ENCODE assay signal across 18 cellular contexts in genomic region chr13:110276553-110276950, GRCh38. TPM values are rescaled to one million over a fixed set of nuclear protein-coding genes. Genes with fewer than 3 reads are reported as not detected.
DNase-seq lines count a peak whose midpoint lies in the region; ATAC-seq and TF ChIP-seq lines count a peak whose summit lies in the region.
"Had no signal": no experiment of that assay in that cellular context is flagged by ENCODE, and none has a peak within 500 bp of the region (broad histone marks: within the 10 kb centered on the region; RNA-seq: fewer than 3 reads in every experiment).

No MANE protein-coding gene starts in this region.

- H3K36me3 ChIP-seq in gastroesophageal sphincter (peaks cover 0 to 11% of the 10 kb centered on the region in 2 donors), smooth muscle cell (ENCODE audit: low read depth) (peaks cover under 1% of the 10 kb centered on the region), uterus (no peaks in the 10 kb centered on the region), ovary (no peaks in the 10 kb centered on the region)
- H3K36me3 ChIP-seq: MG63 had no signal

- no peak overlapping the region for H3K4me3 Mint-ChIP-seq in chondrocyte (ENCODE audit: unreplicated experiment)
- H3K4me3 Mint-ChIP-seq: CD14-positive monocyte had no signal

- no peak for TF ChIP-seq EP300 in gastroesophageal sphincter (IDR thresholded peaks at IDR 0.05)
- no peak for TF ChIP-seq EP300 in ovary (IDR thresholded peaks at IDR 0.05)

- H3K4me2 ChIP-seq in smooth muscle cell = no peak overlapping the region

- H3K27ac ChIP-seq in gastroesophageal sphincter = peak overlapping the region in 3 of 4 donors; percentile 40 to 67 (median 62)
- H3K27ac ChIP-seq in smooth muscle cell (ENCODE audit: low read depth) = peak overlapping the region; percentile 58
- peak overlapping the region; percentile 45 to 52 for H3K27ac ChIP-seq in uterus
- H3K27ac ChIP-seq in ovary = peak overlapping the region in 1 of 2 donors; percentile 52

- no peaks in the 10 kb centered on the region for H3K27me3 Mint-ChIP-seq in chondrocyte (ENCODE audit: low read depth)

- H3K9me3 Mint-ChIP-seq in chondrocyte (ENCODE audit: low read depth) = no peaks in the 10 kb centered on the region

- H3K4me1 ChIP-seq in gastroesophageal sphincter (peaks cover 0 to 94% (median 7%) of the 10 kb centered on the region in 3 donors), smooth muscle cell (ENCODE audit: low read depth) (no peaks in the 10 kb centered on the region), uterus (peaks cover 4 to 12% of the 10 kb centered on the region in 2 donors), ovary (ENCODE audit: insufficient read depth) (peaks cover 27% of the 10 kb centered on the region)

- H3K4me1 Mint-ChIP-seq in chondrocyte (ENCODE audit: low read depth) = peaks cover 94% of the 10 kb centered on the region
- H3K4me1 Mint-ChIP-seq: CD14-positive monocyte had no signal

- H3K27ac Mint-ChIP-seq in chondrocyte (ENCODE audit: unreplicated experiment) = peak overlapping the region; percentile 43
- H3K27ac Mint-ChIP-seq: CD14-positive monocyte had no signal

- H3K4me3 ChIP-seq in gastroesophageal sphincter (no peak overlapping the region), smooth muscle cell (no peak overlapping the region), uterus (no peak overlapping the region), ovary (no peak overlapping the region)
- H3K4me3 ChIP-seq: MG63 had no signal

- no peak overlapping the region for H2AFZ ChIP-seq in smooth muscle cell (ENCODE audit: low read depth)

- TF ChIP-seq CTCF in chondrocyte (IDR thresholded peaks at IDR 0.05) = no peak
- no peak for TF ChIP-seq CTCF in gastroesophageal sphincter (IDR thresholded peaks at IDR 0.05)
- no peak for TF ChIP-seq CTCF in smooth muscle cell (IDR thresholded peaks at IDR 0.05; ENCODE audit: borderline replicate concordance, insufficient read depth, poor library complexity, severe bottlenecking)
- TF ChIP-seq CTCF in uterus (IDR thresholded peaks at IDR 0.05) = no peak
- TF ChIP-seq CTCF in ovary (IDR thresholded peaks at IDR 0.05) = no peak

- no peak overlapping the region for H3K9ac ChIP-seq in smooth muscle cell (ENCODE audit: low read depth)

- H3K9me3 ChIP-seq in gastroesophageal sphincter (no peaks in the 10 kb centered on the region), smooth muscle cell (replicated peaks; ENCODE audit: low read depth) (no peaks in the 10 kb centered on the region), uterus (no peaks in the 10 kb centered on the region), ovary (no peaks in the 10 kb centered on the region)
- H3K9me3 ChIP-seq: MG63 had no signal

- H3K27me3 ChIP-seq in gastroesophageal sphincter (no peaks in the 10 kb centered on the region), smooth muscle cell (ENCODE audit: low read depth) (no peaks in the 10 kb centered on the region), uterus (no peaks in the 10 kb centered on the region), ovary (no peaks in the 10 kb centered on the region)
- H3K27me3 ChIP-seq: MG63 had no signal

- H3K36me3 Mint-ChIP-seq in chondrocyte (ENCODE audit: low read depth) = peaks cover 24% of the 10 kb centered on the region
- H3K36me3 Mint-ChIP-seq: CD14-positive monocyte had no signal

- WGBS in gastroesophageal sphincter (ENCODE audit: low coverage in 1 of 2), 2 donors = 63 to 78% methylated on average over 5 of the region's 5 CpGs
- 93% methylated on average over 5 of the region's 5 CpGs for WGBS in smooth muscle cell (ENCODE audit: low lambda C conversion rate)
- 34 to 57% (median 43%) methylated on average over 5 of the region's 5 CpGs for WGBS in ovary, 3 donors

- intact Hi-C loops in uterus (cut with DNase I; ENCODE audit: low total_unique reads) = no loop called here
- intact Hi-C loops in ovary (cut with DNase I) = no loop called here

- H4K20me1 ChIP-seq in smooth muscle cell (ENCODE audit: low read depth) = peaks cover 100% of the 10 kb centered on the region

- ATAC-seq in gastroesophageal sphincter = no peak

- H3F3A ChIP-seq in smooth muscle cell (ENCODE audit: low read depth) = peaks cover 78% of the 10 kb centered on the region

- TF ChIP-seq POLR2A in gastroesophageal sphincter (IDR thresholded peaks at IDR 0.05) = no peak
- TF ChIP-seq POLR2A in uterus (IDR thresholded peaks at IDR 0.05) = no peak
- TF ChIP-seq POLR2A in ovary (IDR thresholded peaks at IDR 0.05) = no peak

- peaks cover 100% of the 10 kb centered on the region for H3K79me2 ChIP-seq in smooth muscle cell (ENCODE audit: low read depth)

- DNase-seq in chondrocyte (ENCODE audit: low spot score) (no peak), smooth muscle cell (lab: John Stamatoyannopoulos, UW; ENCODE audit: unreplicated experiment) (no peak), uterus (no peak), NCI-H1417 (lab: John Stamatoyannopoulos, UW) (no peak), Ammon's horn (ENCODE audit: low spot score) (no peak), ovary (no peak)
- DNase-seq: ACHN; DND-41; Kasumi-1; MG63; NCI-H1048; NCI-H146; NCI-H2081 treated with DMSO at 0.1 percent for 48 hours; NCI-H446 treated with DMSO at 0.1 percent for 48 hours; NK-92 treated with Interleukin-12 subunit alpha and Interleukin-12 subunit beta, amount 100 ng/mL, for 24 hours; SHP77 treated with DMSO at 0.1 percent for 48 hours had no signal

RNA-seq across cellular contexts. Expression of gene COL4A1, which starts 30.4 kb away (rescaled TPM):
- total RNA-seq in chondrocyte (2,319 to 5,210 TPM (median 5,209 TPM) in 3 replicates), gastroesophageal sphincter (100 to 1,000 TPM; 278 to 618 (median 440) TPM), smooth muscle cell (4,372 and 5,353 TPM in 2 replicates), uterus (100 to 1,000 TPM; 164 to 737 (median 209) TPM), ovary (100 to 1,000 TPM in 3 of 7 donors, 10 to 100 TPM in 4; 42.3 to 106 (median 73.2) TPM)
- polyA plus RNA-seq in smooth muscle cell (1,844 and 2,409 TPM in 2 replicates), ovary (100 to 1,000 TPM in 1 of 2 donors, 10 to 100 TPM in 1; 87.5 to 421 TPM)

RNA-seq across cellular contexts. Expression of gene COL4A2, which starts 30.5 kb away (rescaled TPM):
- 1,370 to 2,411 TPM (median 2,366 TPM) in 3 replicates for total RNA-seq in chondrocyte
- total RNA-seq in gastroesophageal sphincter = 100 to 1,000 TPM; 478 to 945 (median 543) TPM
- 1,456 and 1,535 TPM in 2 replicates for total RNA-seq in smooth muscle cell
- polyA plus RNA-seq in smooth muscle cell = 2,012 and 2,786 TPM in 2 replicates
- total RNA-seq in uterus = 100 to 1,000 TPM; 157 to 606 (median 284) TPM
- 100 to 1,000 TPM in 5 of 7 donors, 10 to 100 TPM in 2; 59.5 to 171 (median 120) TPM for total RNA-seq in ovary
- polyA plus RNA-seq in ovary = 100 to 1,000 TPM; 136 to 164 TPM
- polyA plus RNA-seq: CD14-positive monocyte had no signal
